ENCODE assay signal across 8 cellular contexts in the genomic region with DNA sequence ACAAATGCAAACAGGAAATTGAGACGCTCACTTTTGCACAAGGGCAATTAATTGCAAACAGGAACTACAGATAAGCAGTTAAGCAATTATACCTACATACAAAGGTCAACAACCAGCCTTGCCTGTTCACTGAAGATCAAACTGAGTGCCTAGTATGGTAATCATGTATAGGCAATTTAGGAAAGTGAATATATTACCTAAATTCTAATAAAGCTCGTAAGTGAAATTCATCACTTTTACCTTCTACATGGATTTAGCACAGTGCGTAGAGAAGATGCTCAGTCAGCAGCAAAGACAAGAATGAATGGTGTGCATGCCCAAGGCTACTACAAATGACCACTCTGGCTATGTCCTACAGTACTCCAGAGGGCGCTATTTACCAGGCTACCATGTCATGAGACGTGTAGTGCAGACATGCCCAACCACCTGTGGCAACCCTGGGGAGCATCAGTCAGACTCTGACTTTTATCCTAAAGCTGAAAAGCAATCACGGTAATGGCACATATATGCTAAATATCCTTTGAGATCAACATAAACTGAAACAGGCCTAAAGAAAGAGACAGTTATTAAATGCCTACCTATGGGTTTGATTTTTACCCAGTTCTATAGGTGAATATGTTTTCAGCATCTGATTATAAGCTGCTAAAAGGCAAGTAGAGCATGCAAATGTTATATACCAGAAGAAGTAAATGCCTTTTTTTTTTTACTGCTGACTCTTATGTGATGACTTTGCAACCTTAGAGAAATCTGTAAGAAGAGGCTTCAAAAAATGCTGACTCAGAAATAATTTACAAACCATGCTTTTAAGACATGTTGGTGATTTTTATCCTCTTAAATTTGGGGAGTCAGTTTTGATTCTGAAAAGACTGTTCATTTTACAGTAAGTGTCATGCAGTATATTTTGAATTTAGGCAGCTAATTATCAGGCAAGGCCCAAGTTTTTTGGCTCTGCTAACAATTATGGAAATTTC.
DNase-seq lines count a peak whose midpoint lies in the region; ATAC-seq and TF ChIP-seq lines count a peak whose summit lies in the region.

No MANE protein-coding gene starts in this region.

- no peak overlapping the region for H3K27ac ChIP-seq in osteoblast (ENCODE audit: low read depth, low read length)

- no peak overlapping the region for H2AFZ ChIP-seq in osteoblast (ENCODE audit: low read length)

- H4K20me1 ChIP-seq in osteoblast (ENCODE audit: insufficient read depth, low read length) = peaks cover 23% of the 10 kb centered on the region

- H3K4me2 ChIP-seq in osteoblast (ENCODE audit: insufficient read depth, low read length) = no peak overlapping the region

- peaks cover 14% of the 10 kb centered on the region for H3K4me1 ChIP-seq in osteoblast (ENCODE audit: insufficient read depth, low read length)

- no peaks in the 10 kb centered on the region for H3K36me3 ChIP-seq in osteoblast (ENCODE audit: insufficient read depth, low read length)

- H3K27me3 ChIP-seq in osteoblast (ENCODE audit: insufficient read depth, low read length) = no peaks in the 10 kb centered on the region

- peak; percentile 99 for ATAC-seq in GM21515 (IDR thresholded peaks at IDR 0.05; ENCODE audit: unreplicated experiment)

- peaks cover 30% of the 10 kb centered on the region for H3K79me2 ChIP-seq in osteoblast (ENCODE audit: insufficient read depth, low read length)

- H3K4me3 ChIP-seq in osteoblast (ENCODE audit: insufficient read depth, low read length) = no peak overlapping the region

- peak; percentile 87 for TF ChIP-seq CTCF in osteoblast (IDR thresholded peaks at IDR 0.05; ENCODE audit: extremely low read depth, low read depth, low read length)

- H3K9me3 ChIP-seq in osteoblast (ENCODE audit: low read depth, low read length) = no peaks in the 10 kb centered on the region

- peak; percentile 84 for DNase-seq in DMS153 treated with DMSO at 0.1 percent for 48 hours (lab: John Stamatoyannopoulos, UW; ENCODE audit: unreplicated experiment)
- peak; percentile 14 for DNase-seq in HS-27A (ENCODE audit: low read depth)
- peak; percentile 80 for DNase-seq in NOMO-1 treated with DMSO at 0.1 percent for 48 hours (lab: John Stamatoyannopoulos, UW; ENCODE audit: unreplicated experiment)
- DNase-seq in activated T-cell treated with anti-CD3 and anti-CD28 coated beads for 24 hours (ENCODE audit: low read depth) = peak; percentile 35
- peak; percentile 60 for DNase-seq in fibroblast of peridontal ligament (ENCODE audit: extremely low read depth)
- no peak for DNase-seq in osteoblast (ENCODE audit: insufficient read length, low spot score, missing footprints)
- no peak for DNase-seq in GOT3 (lab: John Stamatoyannopoulos, UW)

Comparison
In these comparisons a context has a peak if more than half of its experiments do, and no peak if none do; other contexts are left out.
1. DNase-seq: peak in DMS153 treated with DMSO at 0.1 percent for 48 hours (single experiment), HS-27A (single experiment), NOMO-1 treated with DMSO at 0.1 percent for 48 hours (single experiment), activated T-cell treated with anti-CD3 and anti-CD28 coated beads for 24 hours (single experiment) and fibroblast of peridontal ligament (single experiment); none in osteoblast (single experiment) and GOT3 (single experiment).